8 cellular contexts compared by ENCODE assay signal in genomic region chr3:146544929-146545528, GRCh38. TPM values are rescaled to one million over a fixed set of nuclear protein-coding genes. Genes with fewer than 3 reads are reported as not detected.
DNase-seq lines count a peak whose midpoint lies in the region; ATAC-seq and TF ChIP-seq lines count a peak whose summit lies in the region.

No MANE protein-coding gene starts in this region.

- POLR2A ChIA-PET in CD8-positive, alpha-beta T cell (lab: Charles Lee): interaction anchor here (1.1 to 1.4 kb wide), 3 partner anchors 11 to 91 kb away, joined by 3 read pairs; no protein-coding TSS in a partner anchor

- H3K36me3 ChIP-seq in CD8-positive, alpha-beta T cell (ENCODE audit: insufficient read depth, low read length): no peaks in the 10 kb centered on the region
- 0 out of 2 replicates have a peak, but pooled peaks cover 5% of the 10 kb centered on the region for H3K36me3 ChIP-seq in HUES48 (ENCODE audit: control insufficient read depth, insufficient read depth, low read length)

- peak overlapping the region; percentile 87 for H3K27ac Mint-ChIP-seq in CD8-positive, alpha-beta T cell
- peak overlapping the region; percentile 94 to 99 (median 97) for H3K27ac Mint-ChIP-seq in nephron

- CTCF ChIA-PET in CD8-positive, alpha-beta T cell (lab: Charles Lee): no interaction called here

- peak overlapping the region; percentile 74 for H3K4me3 ChIP-seq in CD8-positive, alpha-beta T cell (ENCODE audit: low read depth, low read length)
- H3K4me3 ChIP-seq in HUES48 (ENCODE audit: low read depth, low read length): peak overlapping the region; percentile 67

- H3K9me3 Mint-ChIP-seq in CD8-positive, alpha-beta T cell: no peaks in the 10 kb centered on the region
- no peaks in the 10 kb centered on the region for H3K9me3 Mint-ChIP-seq in nephron

- no peak for ATAC-seq in CD8-positive, alpha-beta T cell

- H3K4me3 Mint-ChIP-seq in CD8-positive, alpha-beta T cell: peak overlapping the region; percentile 93
- peak overlapping the region; percentile 96 to 99 (median 99) for H3K4me3 Mint-ChIP-seq in nephron

- TF ChIP-seq CTCF in CD8-positive, alpha-beta T cell (IDR thresholded peaks at IDR 0.05): no peak
- TF ChIP-seq CTCF in nephron (IDR thresholded peaks at IDR 0.05; ENCODE audit: unreplicated experiment in 3 of 3): no peak

- peak overlapping the region; percentile 42 for H3K27ac ChIP-seq in CD8-positive, alpha-beta T cell (ENCODE audit: low read depth, low read length)
- H3K27ac ChIP-seq in HUES48 (ENCODE audit: low read depth, low read length): peak overlapping the region; percentile 87
- H3K27ac ChIP-seq in cingulate gyrus (ENCODE audit: low read depth, low read length): peak overlapping the region; percentile 69

- H3K9me3 ChIP-seq in CD8-positive, alpha-beta T cell (ENCODE audit: low read length): no peaks in the 10 kb centered on the region
- H3K9me3 ChIP-seq in HUES48 (ENCODE audit: control insufficient read depth, insufficient read depth, low read length): no peaks in the 10 kb centered on the region

- peaks cover 20% of the 10 kb centered on the region for H3K4me1 ChIP-seq in CD8-positive, alpha-beta T cell (ENCODE audit: insufficient read depth, low read length)
- H3K4me1 ChIP-seq in HUES48 (ENCODE audit: control insufficient read depth, insufficient read depth, low read length): peaks cover 38% of the 10 kb centered on the region

- H3K36me3 Mint-ChIP-seq in CD8-positive, alpha-beta T cell: peaks cover 8% of the 10 kb centered on the region
- H3K36me3 Mint-ChIP-seq in nephron (ENCODE audit: low read depth): no peaks in the 10 kb centered on the region

- H3K4me1 Mint-ChIP-seq in CD8-positive, alpha-beta T cell (ENCODE audit: low read depth): peaks cover 49% of the 10 kb centered on the region
- peaks cover 29% of the 10 kb centered on the region for H3K4me1 Mint-ChIP-seq in nephron

- H3K27me3 ChIP-seq in CD8-positive, alpha-beta T cell (ENCODE audit: insufficient read depth, low read length): no peaks in the 10 kb centered on the region
- H3K27me3 ChIP-seq in HUES48 (ENCODE audit: control insufficient read depth, insufficient read depth, low read length): no peaks in the 10 kb centered on the region

- intact Hi-C loops in CD8-positive, alpha-beta T cell (cut with DNase I, micrococcal nuclease): loop anchor here in 1 of 2 experiments (1.0 to 5.0 kb wide), 3 partner anchors 48 to 153 kb away; partner anchors contain the start of gene PLSCR2

- H3K9ac ChIP-seq in HUES48 (ENCODE audit: low read depth, low read length): peak overlapping the region; percentile 58

- DNase-seq in CD8-positive, alpha-beta T cell: no peak
- no peak for DNase-seq in NCI-H446 treated with DMSO at 0.1 percent for 48 hours (lab: John Stamatoyannopoulos, UW)
- DNase-seq in NOMO-1 treated with DMSO at 0.1 percent for 48 hours (lab: John Stamatoyannopoulos, UW; ENCODE audit: unreplicated experiment): no peak
- no peak for DNase-seq in SHP77 (lab: John Stamatoyannopoulos, UW)
- no peak for DNase-seq in NCI-H146 (lab: John Stamatoyannopoulos, UW)

- H3K27me3 Mint-ChIP-seq in CD8-positive, alpha-beta T cell (ENCODE audit: low read depth): no peaks in the 10 kb centered on the region
- H3K27me3 Mint-ChIP-seq in nephron (ENCODE audit: low read depth): no peaks in the 10 kb centered on the region

RNA-seq across cellular contexts. Expression of gene PLSCR1, which starts 0.6 kb away (rescaled TPM):
- 1 to 10 TPM; 7.3 to 7.5 TPM for total RNA-seq in CD8-positive, alpha-beta T cell
